Comparison of ENCODE assay signal across 8 cellular contexts in genomic region chr4:121824171-121824527, GRCh38. TPM values are rescaled to one million over a fixed set of nuclear protein-coding genes. Genes with fewer than 3 reads are reported as not detected.
DNase-seq lines count a peak whose midpoint lies in the region; ATAC-seq, FAIRE-seq and TF ChIP-seq lines count a peak whose summit lies in the region.

No MANE protein-coding gene starts in this region.

- H2AFZ ChIP-seq in GM12878 (ENCODE audit: control insufficient read depth, low read depth, low read length) = peak overlapping the region; percentile 96

- H3K79me2 ChIP-seq in GM12878 (ENCODE audit: control insufficient read depth, insufficient read depth, low read length) = peaks cover 39% of the 10 kb centered on the region

- H3K27ac Mint-ChIP-seq in mesothelial cell of epicardium = peak overlapping the region; percentile 96

- BruUV-seq in GM12878 (replicated peaks; lab: Mats Ljungman, UMichigan) = TSS peak; percentile 97

- ATAC-seq in GM12878 (no peak), mucosa of descending colon (no peak)

- POLR2A ChIA-PET in GM12878 (lab: Charles Lee) = interaction anchor here (0.9 to 3.3 kb wide), 5 partner anchors 15 to 47 kb away, joined by 3 to 16 read pairs (median 7); partner anchors contain the start of genes BBS7 and EXOSC9

- TF ChIP-seq POLR2A in GM12878 (IDR thresholded peaks at IDR 0.05; ENCODE audit: low read depth, low read length) = no peak

- DNase-seq in AG09309 (ENCODE audit: low read depth) (no peak), HAP-1 (ENCODE audit: low spot score in 2 of 2) (no peak), GM12878 (ENCODE audit: low read depth, low spot score) (no peak), mesothelial cell of epicardium (ENCODE audit: low spot score in 2 of 2, unreplicated experiment in 2 of 2) (no peak), G401 (ENCODE audit: low spot score) (no peak), mucosa of descending colon (no peak), SIG-M5 (lab: John Stamatoyannopoulos, UW) (no peak), DMS114 treated with DMSO at 0.1 percent for 48 hours (lab: John Stamatoyannopoulos, UW; ENCODE audit: unreplicated experiment) (no peak)

- RAD21 ChIA-PET in GM12878 (lab: Charles Lee; ENCODE audit: unreplicated experiment) = interaction anchor here (0.7 to 1.6 kb wide), 8 partner anchors 9 to 361 kb away, joined by 3 to 10 read pairs (median 4); partner anchors contain the start of genes BBS7 and EXOSC9

- no peak for TF ChIP-seq RAD21 in GM12878 (IDR thresholded peaks at IDR 0.05; ENCODE audit: insufficient read depth, low read depth, low read length)

- H3K4me2 ChIP-seq in GM12878 (ENCODE audit: control insufficient read depth, insufficient read depth) = peak overlapping the region; percentile 80; the same call in 1 of the 2 replicates

- H3K36me3 Mint-ChIP-seq in mesothelial cell of epicardium = no peaks in the 10 kb centered on the region

- CTCF ChIA-PET in GM12878 (lab: Yijun Ruan, JAX) = interaction anchor here (1.0 to 1.6 kb wide), 8 partner anchors 8 to 127 kb away, joined by 3 to 7 read pairs (median 4); partner anchors contain the start of gene ANXA5

- FAIRE-seq in GM12878 (lab: Jason Lieb, UNC) = no peak

- H3K4me3 ChIP-seq in AG09309 (ENCODE audit: control insufficient read depth, low read depth, low read length) = peak overlapping the region; percentile 92
- H3K4me3 ChIP-seq in HAP-1 = peak overlapping the region; percentile 95
- peak overlapping the region; percentile 77 for H3K4me3 ChIP-seq in GM12878
- H3K4me3 ChIP-seq in mucosa of descending colon = no peak overlapping the region

- in situ Hi-C loops in HAP-1 (cut with MboI; ENCODE audit: low sequenced_read_pairs) (no loop called here), GM12878 (cut with MboI) (no loop called here), G401 (cut with HindIII; ENCODE audit: low sequenced_read_pairs) (no loop called here)

- H3K27ac ChIP-seq in GM12878 (ENCODE audit: control insufficient read depth, insufficient read depth) = peak overlapping the region; percentile 89

- no peak for TF ChIP-seq EP300 in GM12878 (IDR thresholded peaks at IDR 0.05; ENCODE audit: borderline replicate concordance in 1 of 2, control insufficient read depth in 1 of 2, low read depth in 2 of 2, low read length in 2 of 2)

- TF ChIP-seq CTCF in AG09309 (IDR thresholded peaks at IDR 0.05; ENCODE audit: control insufficient read depth, insufficient read depth, low read depth, low read length, missing control alignments) (no peak), GM12878 (IDR thresholded peaks at IDR 0.05 in 2 of 3, conservative IDR thresholded peaks at IDR 0.05 in 1 of 3; ENCODE audit: control insufficient read depth in 2 of 3, extremely low read depth in 1 of 3, insufficient read depth in 1 of 3, low read depth in 3 of 3, low read length in 3 of 3) (no peak), mesothelial cell of epicardium (IDR thresholded peaks at IDR 0.05; ENCODE audit: unreplicated experiment) (no peak), mucosa of descending colon (IDR thresholded peaks at IDR 0.05) (no peak)

- H3K9me3 ChIP-seq in HAP-1 (no peaks in the 10 kb centered on the region), GM12878 (replicated peaks; ENCODE audit: control insufficient read depth, insufficient read depth, low read length) (no peaks in the 10 kb centered on the region), mucosa of descending colon (no peaks in the 10 kb centered on the region)

- intact Hi-C loops in GM12878 (cut with micrococcal nuclease; ENCODE audit: unreplicated experiment) = no loop called here
- intact Hi-C loops in mucosa of descending colon (cut with DNase I, micrococcal nuclease) = no loop called here

- SMC1A ChIA-PET in GM12878 (lab: Charles Lee; ENCODE audit: uncharacterized antibody, unreplicated experiment) = interaction anchor here (0.6 to 1.9 kb wide), 13 partner anchors 10 to 779 kb away, joined by 3 to 12 read pairs (median 3); partner anchors contain the start of genes BBS7 and EXOSC9

- H3K4me1 ChIP-seq in HAP-1 (peaks cover 22% of the 10 kb centered on the region), GM12878 (ENCODE audit: control insufficient read depth, insufficient read depth, low read length) (no peaks in the 10 kb centered on the region), mucosa of descending colon (ENCODE audit: low read depth) (no peaks in the 10 kb centered on the region)

- H3K27me3 ChIP-seq in HAP-1 (ENCODE audit: low read depth) = no peaks in the 10 kb centered on the region
- no peaks in the 10 kb centered on the region for H3K27me3 ChIP-seq in GM12878 (replicated peaks in 1 of 2; ENCODE audit: control insufficient read depth in 2 of 2, insufficient read depth in 2 of 2, low read length in 1 of 2)

- WGBS in GM12878 (ENCODE audit: insufficient coverage, insufficient replicate concordance, low lambda C conversion rate, missing lambda C conversion rate) = 0% methylated on average over 8 of the region's 8 CpGs

- H3K4me1 Mint-ChIP-seq in mesothelial cell of epicardium = peaks cover 12% of the 10 kb centered on the region

- no peaks in the 10 kb centered on the region for H3K9me3 Mint-ChIP-seq in mesothelial cell of epicardium

- H3K4me3 Mint-ChIP-seq in mesothelial cell of epicardium = peak overlapping the region; percentile 95

- no peaks in the 10 kb centered on the region for H4K20me1 ChIP-seq in GM12878 (ENCODE audit: control insufficient read depth, insufficient read depth)

- peaks cover 43% of the 10 kb centered on the region for H3K36me3 ChIP-seq in HAP-1 (replicated peaks)
- H3K36me3 ChIP-seq in GM12878 (ENCODE audit: control insufficient read depth in 2 of 2, insufficient read depth in 2 of 2, low read length in 1 of 2) = no peaks in the 10 kb centered on the region
- H3K36me3 ChIP-seq in mucosa of descending colon (ENCODE audit: low read depth) = no peaks in the 10 kb centered on the region

- H3K9ac ChIP-seq in GM12878 (ENCODE audit: control insufficient read depth, insufficient read depth, low read length) = peak overlapping the region; percentile 75

- no peaks in the 10 kb centered on the region for H3K27me3 Mint-ChIP-seq in mesothelial cell of epicardium (ENCODE audit: low read depth)

RNA-seq across cellular contexts. Expression of gene CCNA2, which starts 0.5 kb away (rescaled TPM):
- total RNA-seq in GM12878 (2013; cell fraction: nucleolus; rRNA removed) = 16.7 and 18.0 TPM in 2 replicates
- total RNA-seq in GM12878 (2014; rRNA removed) = 98.9 and 106 TPM in 2 replicates
- total RNA-seq in GM12878 (2014; rRNA removed; fragmentation: Illumina TruSeq; extraction: Trizol) = 92.4 and 94.3 TPM in 2 replicates
- total RNA-seq in GM12878 (2021) = 69.6 and 74.1 TPM in 2 replicates
- 16.2 TPM for polyA plus RNA-seq in GM12878 (2011; ENCODE audit: low read depth)
- 99.3 and 153 TPM in 2 replicates for polyA plus RNA-seq in GM12878 (2011; rRNA removed)
- 54.2 and 62.4 TPM in 2 replicates for polyA plus RNA-seq in GM12878 (2011; cell fraction: cytosol; rRNA removed)
- polyA plus RNA-seq in GM12878 (2011; cell fraction: nucleus; rRNA removed) = 36.4 and 41.5 TPM in 2 replicates
- 27.0 and 39.9 TPM in 2 replicates for polyA plus RNA-seq in GM12878 (2012)
- 96.5 and 112 TPM in 2 replicates for polyA plus RNA-seq in GM12878 (2014; fragmentation: Illumina TruSeq; extraction: Trizol)
- polyA plus RNA-seq in GM12878 (2014; fragmentation: Nextera tagmentation; extraction: Ambion mirVana) = 10 to 100 TPM; 21.8 to 34.7 TPM
- polyA plus RNA-seq in GM12878 (2014; rRNA removed) = 57.8 and 68.2 TPM in 2 replicates
- 100 to 1,000 TPM; 137 to 153 TPM for polyA plus RNA-seq in GM12878 (2016; fragmentation: Nextera tagmentation; extraction: Ambion mirVana)
- polyA minus RNA-seq in GM12878 (2011; rRNA and poly(A)+ RNA removed) = 55.0 and 74.2 TPM in 2 replicates
- 40.3 and 40.8 TPM in 2 replicates for polyA minus RNA-seq in GM12878 (2011; cell fraction: cytosol; rRNA and poly(A)+ RNA removed)
- 14.7 and 25.6 TPM in 2 replicates for polyA minus RNA-seq in GM12878 (2011; cell fraction: nucleus; rRNA and poly(A)+ RNA removed)
- 17.5 to 18.7 TPM (median 18.6 TPM) in 3 replicates for total RNA-seq in mesothelial cell of epicardium
- total RNA-seq in G401 (2014; rRNA removed; shearing (Covaris generic)) = 167 and 209 TPM in 2 replicates
- 10 to 100 TPM in 1 of 3 donors, 1 to 10 TPM in 2; 2.8 to 18.9 (median 4.0) TPM for total RNA-seq in mucosa of descending colon

RNA-seq across cellular contexts. Expression of gene EXOSC9, which starts 23.0 kb away (rescaled TPM):
- 64.0 and 71.2 TPM in 2 replicates for total RNA-seq in GM12878 (2013; cell fraction: nucleolus; rRNA removed)
- 50.7 and 72.1 TPM in 2 replicates for total RNA-seq in GM12878 (2014; rRNA removed)
- total RNA-seq in GM12878 (2014; rRNA removed; fragmentation: Illumina TruSeq; extraction: Trizol) = 88.1 and 89.7 TPM in 2 replicates
- total RNA-seq in GM12878 (2021) = 49.0 and 50.5 TPM in 2 replicates
- 23.0 TPM for polyA plus RNA-seq in GM12878 (2011; ENCODE audit: low read depth)
- 102 and 141 TPM in 2 replicates for polyA plus RNA-seq in GM12878 (2011; rRNA removed)
- polyA plus RNA-seq in GM12878 (2011; cell fraction: cytosol; rRNA removed) = 38.1 and 41.7 TPM in 2 replicates
- 59.4 and 66.8 TPM in 2 replicates for polyA plus RNA-seq in GM12878 (2011; cell fraction: nucleus; rRNA removed)
- 45.4 and 47.2 TPM in 2 replicates for polyA plus RNA-seq in GM12878 (2012)
- polyA plus RNA-seq in GM12878 (2014; fragmentation: Illumina TruSeq; extraction: Trizol) = 102 and 123 TPM in 2 replicates
- polyA plus RNA-seq in GM12878 (2014; fragmentation: Nextera tagmentation; extraction: Ambion mirVana) = 100 to 1,000 TPM; 115 to 131 TPM
- 59.0 and 70.6 TPM in 2 replicates for polyA plus RNA-seq in GM12878 (2014; rRNA removed)
- 10 to 100 TPM; 80.4 to 81.0 TPM for polyA plus RNA-seq in GM12878 (2016; fragmentation: Nextera tagmentation; extraction: Ambion mirVana)
- polyA minus RNA-seq in GM12878 (2011; rRNA and poly(A)+ RNA removed) = 77.8 and 97.4 TPM in 2 replicates
- polyA minus RNA-seq in GM12878 (2011; cell fraction: cytosol; rRNA and poly(A)+ RNA removed) = 37.4 and 40.4 TPM in 2 replicates
- polyA minus RNA-seq in GM12878 (2011; cell fraction: nucleus; rRNA and poly(A)+ RNA removed) = 38.8 and 53.1 TPM in 2 replicates
- 29.8 to 33.5 TPM (median 30.0 TPM) in 3 replicates for total RNA-seq in mesothelial cell of epicardium
- 52.7 and 87.3 TPM in 2 replicates for total RNA-seq in G401 (2014; rRNA removed; shearing (Covaris generic))
- total RNA-seq in mucosa of descending colon = 10 to 100 TPM; 12.5 to 16.0 (median 12.6) TPM

RNA-seq across cellular contexts. Expression of gene BBS7, which starts 46.1 kb away (rescaled TPM):
- 23.6 and 31.0 TPM in 2 replicates for total RNA-seq in GM12878 (2013; cell fraction: nucleolus; rRNA removed)
- total RNA-seq in GM12878 (2014; rRNA removed) (5.9 and 7.7 TPM in 2 replicates), GM12878 (2014; rRNA removed; fragmentation: Illumina TruSeq; extraction: Trizol) (9.0 and 9.2 TPM in 2 replicates), GM12878 (2021) (9.0 and 10.1 TPM in 2 replicates), mesothelial cell of epicardium (19.8 to 21.2 TPM (median 20.0 TPM) in 3 replicates), mucosa of descending colon (10 to 100 TPM in 2 of 3 donors, 1 to 10 TPM in 1; 9.4 to 19.6 (median 13.5) TPM)
- polyA plus RNA-seq in GM12878 (2011; ENCODE audit: low read depth) = 2.0 TPM
- polyA plus RNA-seq in GM12878 (2011; rRNA removed) (12.9 and 18.9 TPM in 2 replicates), GM12878 (2014; fragmentation: Illumina TruSeq; extraction: Trizol) (8.1 and 9.3 TPM in 2 replicates), GM12878 (2014; fragmentation: Nextera tagmentation; extraction: Ambion mirVana) (1 to 10 TPM; 7.4 to 8.8 TPM), GM12878 (2014; rRNA removed) (5.2 and 7.8 TPM in 2 replicates), GM12878 (2016; fragmentation: Nextera tagmentation; extraction: Ambion mirVana) (10 to 100 TPM; 15.1 to 15.2 TPM)
- polyA plus RNA-seq in GM12878 (2011; cell fraction: cytosol; rRNA removed) = 8.5 and 8.6 TPM in 2 replicates
- 8.4 and 9.1 TPM in 2 replicates for polyA plus RNA-seq in GM12878 (2011; cell fraction: nucleus; rRNA removed)
- polyA plus RNA-seq in GM12878 (2012) = 3.5 and 5.0 TPM in 2 replicates
- 6.1 and 12.3 TPM in 2 replicates for polyA minus RNA-seq in GM12878 (2011; rRNA and poly(A)+ RNA removed)
- polyA minus RNA-seq in GM12878 (2011; cell fraction: cytosol; rRNA and poly(A)+ RNA removed) = 4.3 and 5.3 TPM in 2 replicates
- polyA minus RNA-seq in GM12878 (2011; cell fraction: nucleus; rRNA and poly(A)+ RNA removed) = 6.2 and 11.9 TPM in 2 replicates
- 13.7 and 18.5 TPM in 2 replicates for total RNA-seq in G401 (2014; rRNA removed; shearing (Covaris generic))

RNA-seq across cellular contexts. Expression of gene SMIM43, which starts 59.2 kb away (rescaled TPM):
- total RNA-seq in GM12878 (2013; cell fraction: nucleolus; rRNA removed) = not detected in 2 replicates
- total RNA-seq in GM12878 (2014; rRNA removed) (not detected in 2 replicates), GM12878 (2014; rRNA removed; fragmentation: Illumina TruSeq; extraction: Trizol) (not detected in 2 replicates), GM12878 (2021) (not detected in 2 replicates), mesothelial cell of epicardium (not detected in 3 replicates), mucosa of descending colon (1 to 10 TPM in 1 of 3 donors, not detected in 2; 1.0 TPM)
- not detected for polyA plus RNA-seq in GM12878 (2011; ENCODE audit: low read depth)
- polyA plus RNA-seq in GM12878 (2011; rRNA removed) (0.04 and 0.12 TPM in 2 replicates), GM12878 (2014; fragmentation: Illumina TruSeq; extraction: Trizol) (not detected in 2 replicates), GM12878 (2014; fragmentation: Nextera tagmentation; extraction: Ambion mirVana) (not detected), GM12878 (2014; rRNA removed) (not detected in 2 replicates), GM12878 (2016; fragmentation: Nextera tagmentation; extraction: Ambion mirVana) (not detected)
- polyA plus RNA-seq in GM12878 (2011; cell fraction: cytosol; rRNA removed) = 0.12 and 0.13 TPM in 2 replicates
- polyA plus RNA-seq in GM12878 (2011; cell fraction: nucleus; rRNA removed) = 0.16 and 0.27 TPM in 2 replicates
- not detected in 2 replicates for polyA plus RNA-seq in GM12878 (2012)
- polyA minus RNA-seq in GM12878 (2011; rRNA and poly(A)+ RNA removed) = 0.07 TPM in 1 of 2 replicates, not detected in the other
- not detected in 2 replicates for polyA minus RNA-seq in GM12878 (2011; cell fraction: cytosol; rRNA and poly(A)+ RNA removed)
- polyA minus RNA-seq in GM12878 (2011; cell fraction: nucleus; rRNA and poly(A)+ RNA removed) = not detected in 2 replicates
- not detected in 2 replicates for total RNA-seq in G401 (2014; rRNA removed; shearing (Covaris generic))
